In genomic region chr11:20033806-20034205, GRCh38 we compare ENCODE assay signal across 21 cellular contexts.
A peak's percentile ranks its signal among the peaks of the same experiment; 100 is the strongest.
DNase-seq lines count a peak whose midpoint lies in the region; ATAC-seq, FAIRE-seq and TF ChIP-seq lines count a peak whose summit lies in the region.
"Had no signal": no experiment of that assay in that cellular context is flagged by ENCODE, and none has a peak within 500 bp of the region (broad histone marks: within the 10 kb centered on the region; RNA-seq: fewer than 3 reads in every experiment).

No MANE protein-coding gene starts in this region.

- H3K4me3 Mint-ChIP-seq in WTC11, result no peak overlapping the region
- H3K4me3 Mint-ChIP-seq: CD4-positive, alpha-beta T cell had no signal

- no peak for FAIRE-seq in A549 (lab: Jason Lieb, UNC)
- FAIRE-seq: G401.6, GM12878, GM18507 had no signal

- H3K4me2 ChIP-seq in A549 (no peak overlapping the region), mesenchymal stem cell (ENCODE audit: low read length, poor library complexity, severe bottlenecking) (no peak overlapping the region)

- TF ChIP-seq CTCF in A549 (IDR thresholded peaks at IDR 0.05) (no peak), GM12864 (IDR thresholded peaks at IDR 0.05; ENCODE audit: low read depth, low read length, missing control alignments) (peak; percentile 6), WTC11 (IDR thresholded peaks at IDR 0.05) (no peak)

- H4K91ac ChIP-seq in mesenchymal stem cell (ENCODE audit: low read length), result no peak overlapping the region

- H3K14ac ChIP-seq in mesenchymal stem cell (ENCODE audit: low read length in 2 of 2), result no peak overlapping the region

- H3K27ac ChIP-seq in A549 (peak overlapping the region; percentile 85 to 93; a peak in 5 of 6 replicates), mesenchymal stem cell (ENCODE audit: low read length, poor library complexity, severe bottlenecking) (no peak overlapping the region)

- no peaks in the 10 kb centered on the region for H3K9me3 Mint-ChIP-seq in WTC11
- H3K9me3 Mint-ChIP-seq: CD4-positive, alpha-beta T cell had no signal

- no peaks in the 10 kb centered on the region for H3K9me3 ChIP-seq in A549
- H3K9me3 ChIP-seq in mesenchymal stem cell (ENCODE audit: control insufficient read depth, low read length), result no peaks in the 10 kb centered on the region
- H3K9me3 ChIP-seq: BE2C, MG63 had no signal

- TF ChIP-seq POLR2A in A549 (IDR thresholded peaks at IDR 0.05; ENCODE audit: low read length), result no peak

- H3K4me1 Mint-ChIP-seq in WTC11, result peaks cover 82% of the 10 kb centered on the region

- H3K36me3 Mint-ChIP-seq in WTC11, result peaks cover 12% of the 10 kb centered on the region

- peaks cover 5 to 36% of the 10 kb centered on the region in 2 experiments for H3K36me3 ChIP-seq in mesenchymal stem cell (ENCODE audit: control insufficient read depth in 1 of 2, insufficient read depth in 2 of 2, low read depth in 1 of 2, low read length in 2 of 2)
- H3K36me3 ChIP-seq: BE2C had no signal

- peaks cover 6% of the 10 kb centered on the region; the same call in 1 of the 2 replicates for H3K27me3 Mint-ChIP-seq in WTC11 (ENCODE audit: low read depth)

- no peak for TF ChIP-seq EP300 in A549 (IDR thresholded peaks at IDR 0.05)

- H3K9ac ChIP-seq in mesenchymal stem cell (ENCODE audit: low read length), result no peak overlapping the region

- no peak overlapping the region for H2BK5ac ChIP-seq in mesenchymal stem cell (ENCODE audit: low read depth, low read length, poor library complexity, severe bottlenecking)

- CTCF ChIA-PET in A549 (lab: Yijun Ruan, JAX), result no interaction called here
- CTCF ChIA-PET in WTC11 (lab: Charles Lee), result interaction anchor here (0.6 kb wide), 2 partner anchors 91 to 165 kb away, joined by 3 to 4 read pairs; no protein-coding TSS in a partner anchor

- no peak overlapping the region for H3K23ac ChIP-seq in mesenchymal stem cell (ENCODE audit: low read length in 2 of 2)

- no peak for ATAC-seq in A549
- no peak for ATAC-seq in WTC11
- ATAC-seq in HG03378 (IDR thresholded peaks at IDR 0.05; ENCODE audit: unreplicated experiment), result no peak
- ATAC-seq in GM21717 (IDR thresholded peaks at IDR 0.05; ENCODE audit: unreplicated experiment), result no peak
- no peak for ATAC-seq in GM21367 (IDR thresholded peaks at IDR 0.05; ENCODE audit: unreplicated experiment)
- ATAC-seq: GM12878 had no signal

- H3K27me3 ChIP-seq in mesenchymal stem cell (ENCODE audit: control insufficient read depth in 1 of 2, insufficient read depth in 1 of 2, low read length in 2 of 2), result no peaks in the 10 kb centered on the region
- H3K27me3 ChIP-seq: BE2C, MG63 had no signal

- H3K4ac ChIP-seq in mesenchymal stem cell (ENCODE audit: low read depth in 1 of 2, low read length in 2 of 2), result no peak overlapping the region

- TF ChIP-seq RAD21 in A549 (conservative IDR thresholded peaks at IDR 0.05 in 1 of 2, IDR thresholded peaks at IDR 0.05 in 1 of 2), result no peak

- H3K79me1 ChIP-seq in mesenchymal stem cell (replicated peaks; ENCODE audit: low read length, poor library complexity, severe bottlenecking), result peaks cover 10% of the 10 kb centered on the region

- no peak overlapping the region for H4K8ac ChIP-seq in mesenchymal stem cell (ENCODE audit: low read length)

- H3K18ac ChIP-seq in mesenchymal stem cell (ENCODE audit: low read depth in 1 of 2, low read length in 2 of 2), result peak overlapping the region; percentile 38 to 42

- H2BK120ac ChIP-seq in mesenchymal stem cell (ENCODE audit: low read depth, low read length), result no peak overlapping the region

- H3K27ac Mint-ChIP-seq in WTC11, result peak overlapping the region; percentile 71; the same call in 1 of the 2 replicates
- H3K27ac Mint-ChIP-seq: CD4-positive, alpha-beta T cell had no signal

- peaks cover 78% of the 10 kb centered on the region for H3K4me1 ChIP-seq in A549
- peaks cover 27% of the 10 kb centered on the region for H3K4me1 ChIP-seq in mesenchymal stem cell (ENCODE audit: control insufficient read depth, insufficient read depth, low read depth, low read length)
- H3K4me1 ChIP-seq: BE2C had no signal

- no peak for DNase-seq in A549 (ENCODE audit: low read depth in 1 of 2, low spot score in 1 of 2)
- DNase-seq in GM12864 (ENCODE audit: low read depth), result no peak
- DNase-seq in WTC11 (ENCODE audit: low spot score), result no peak
- DNase-seq in mesenchymal stem cell, result no peak
- no peak for DNase-seq in NCI-H82 treated with DMSO at 0.1 percent for 48 hours (lab: John Stamatoyannopoulos, UW; ENCODE audit: unreplicated experiment)
- DNase-seq: BE2C; CD4-positive, alpha-beta T cell; DND-41; GOT3; MG63; NCI-H1092; NCI-H146; NCI-H2081; NCI-H748 treated with DMSO at 0.1 percent for 48 hours; SIG-M5 had no signal

- H2BK15ac ChIP-seq in mesenchymal stem cell (ENCODE audit: low read depth, poor library complexity, severe bottlenecking), result no peak overlapping the region

- H2BK12ac ChIP-seq in mesenchymal stem cell (ENCODE audit: low read length in 2 of 2), result peak overlapping the region in 1 of 2 experiments; percentile 72

- H3K4me3 ChIP-seq in A549, result no peak overlapping the region
- H3K4me3 ChIP-seq in GM12864 (ENCODE audit: low read depth, low read length), result no peak overlapping the region
- H3K4me3 ChIP-seq in mesenchymal stem cell (ENCODE audit: insufficient read depth in 1 of 2, low read depth in 1 of 2, low read length in 2 of 2), result no peak overlapping the region
- H3K4me3 ChIP-seq: GM12878, MG63 had no signal

- no peak overlapping the region for H2AK5ac ChIP-seq in mesenchymal stem cell (ENCODE audit: low read length, severe bottlenecking)

- POLR2A ChIA-PET in A549 (lab: Yijun Ruan, JAX), result no interaction called here
- POLR2A ChIA-PET in WTC11 (lab: Charles Lee), result no interaction called here

- 97% methylated on average over 5 of the region's 5 CpGs for WGBS in A549 (ENCODE audit: missing lambda C conversion rate)
- WGBS in mesenchymal stem cell, result 94% methylated on average over 4 of the region's 5 CpGs

- H2AFZ ChIP-seq in mesenchymal stem cell (ENCODE audit: low read depth, low read length), result no peak overlapping the region

TF ChIP-seq in A549, 52 proteins besides CTCF, POLR2A, EP300 and RAD21:
- TF ChIP-seq MAFK (IDR thresholded peaks at IDR 0.05; ENCODE audit: partially characterized antibody) (peak; percentile 6), FOSL2 (IDR thresholded peaks at IDR 0.05) (no peak), FOSL2 (CRISPR knock-in tag; IDR thresholded peaks at IDR 0.05) (no peak)

TF ChIP-seq in WTC11, 78 proteins besides CTCF, POLR2A, EP300 and RAD21:
- TF ChIP-seq ERG (CRISPR knock-in tag; IDR thresholded peaks at IDR 0.05) (no peak), NR2C2 (CRISPR knock-in tag; IDR thresholded peaks at IDR 0.05) (no peak), EMX1 (CRISPR knock-in tag; IDR thresholded peaks at IDR 0.05) (no peak), ZNF263 (CRISPR knock-in tag; IDR thresholded peaks at IDR 0.05; ENCODE audit: low read depth) (no peak)
